Comparison of ENCODE assay signal across 8 cellular contexts in genomic region chr5:73437126-73438047, GRCh38. TPM values are rescaled to one million over a fixed set of nuclear protein-coding genes. Genes with fewer than 3 reads are reported as not detected.
DNase-seq lines count a peak whose midpoint lies in the region; ATAC-seq and TF ChIP-seq lines count a peak whose summit lies in the region.

No MANE protein-coding gene starts in this region.

- no peaks in the 10 kb centered on the region for H3K79me2 ChIP-seq in neural progenitor cell (ENCODE audit: low read depth)

- H3K9ac ChIP-seq in neural progenitor cell = no peak overlapping the region

- peak overlapping the region; percentile 80 for H2AFZ ChIP-seq in neural progenitor cell (replicated peaks)

- peak overlapping the region; percentile 43 for H3K4me3 ChIP-seq in neural progenitor cell

- H3K36me3 ChIP-seq in neural progenitor cell = no peaks in the 10 kb centered on the region

- H4K20me1 ChIP-seq in neural progenitor cell (ENCODE audit: low read depth) = peaks cover 45% of the 10 kb centered on the region

- H3K36me3 Mint-ChIP-seq in activated CD4-positive, alpha-beta T cell treated with anti-CD3 and anti-CD28 coated beads for 36 hours (ENCODE audit: low read depth) = no peaks in the 10 kb centered on the region
- no peaks in the 10 kb centered on the region for H3K36me3 Mint-ChIP-seq in neural progenitor cell

- no peaks in the 10 kb centered on the region for H3K9me3 Mint-ChIP-seq in activated CD4-positive, alpha-beta T cell treated with anti-CD3 and anti-CD28 coated beads for 36 hours (ENCODE audit: low read depth)
- peaks cover 2% of the 10 kb centered on the region for H3K9me3 Mint-ChIP-seq in neural progenitor cell

- H3K9me3 ChIP-seq in neural progenitor cell (ENCODE audit: low read depth) = no peaks in the 10 kb centered on the region

- H3K27ac Mint-ChIP-seq in activated CD4-positive, alpha-beta T cell treated with anti-CD3 and anti-CD28 coated beads for 36 hours = no peak overlapping the region
- H3K27ac Mint-ChIP-seq in neural progenitor cell = no peak overlapping the region

- peaks cover 52% of the 10 kb centered on the region for H3F3A ChIP-seq in neural progenitor cell (ENCODE audit: low read depth)

- POLR2A ChIA-PET in activated CD4-positive, alpha-beta T cell treated with anti-CD3 and anti-CD28 coated beads for 36 hours (lab: Charles Lee) = no interaction called here

- H3K27ac ChIP-seq in neural progenitor cell = no peak overlapping the region

- H3K27me3 ChIP-seq in neural progenitor cell = peaks cover 100% of the 10 kb centered on the region

- H3K4me1 Mint-ChIP-seq in activated CD4-positive, alpha-beta T cell treated with anti-CD3 and anti-CD28 coated beads for 36 hours = peaks cover 12% of the 10 kb centered on the region
- H3K4me1 Mint-ChIP-seq in neural progenitor cell = peaks cover 19% of the 10 kb centered on the region

- DNase-seq in activated CD4-positive, alpha-beta T cell treated with anti-CD3 and anti-CD28 coated beads for 36 hours = peak; percentile 49
- DNase-seq in activated CD4-positive, alpha-beta T cell treated with anti-CD3 and anti-CD28 coated beads for 4 hours = no peak
- DNase-seq in RPMI7951 (ENCODE audit: low read depth) (peak; percentile 39), erythroblast (lab: John Stamatoyannopoulos, UW) (peak; percentile 35 to 40), neural progenitor cell (ENCODE audit: low spot score) (peak; percentile 91), superior temporal gyrus (ENCODE audit: extremely low spot score) (no peak), OCI-M1 (lab: John Stamatoyannopoulos, UW) (no peak)
- DNase-seq in central memory CD4-positive, alpha-beta T cell = no peak

- CTCF ChIA-PET in activated CD4-positive, alpha-beta T cell treated with anti-CD3 and anti-CD28 coated beads for 36 hours (lab: Charles Lee) = interaction anchor here (1.1 kb wide), 1 partner anchor 13 kb away, joined by 3 read pairs; no protein-coding TSS in a partner anchor

- H3K27me3 Mint-ChIP-seq in activated CD4-positive, alpha-beta T cell treated with anti-CD3 and anti-CD28 coated beads for 36 hours = peaks cover 76% of the 10 kb centered on the region
- peaks cover 84% of the 10 kb centered on the region for H3K27me3 Mint-ChIP-seq in neural progenitor cell (ENCODE audit: insufficient read depth, low read depth)

- TF ChIP-seq POLR2A in erythroblast (IDR thresholded peaks at IDR 0.05; ENCODE audit: low read length) = no peak

- peak; percentile 36 for ATAC-seq in activated CD4-positive, alpha-beta T cell treated with anti-CD3 and anti-CD28 coated beads for 36 hours

- H3K4me1 ChIP-seq in neural progenitor cell = peaks cover 28% of the 10 kb centered on the region

- peak overlapping the region; percentile 79 for H3K4me2 ChIP-seq in neural progenitor cell

- TF ChIP-seq CTCF in neural progenitor cell (IDR thresholded peaks at IDR 0.05) = peak; percentile 73

- peak overlapping the region; percentile 30 for H3K4me3 Mint-ChIP-seq in activated CD4-positive, alpha-beta T cell treated with anti-CD3 and anti-CD28 coated beads for 36 hours
- H3K4me3 Mint-ChIP-seq in neural progenitor cell = peak overlapping the region; percentile 79

- intact Hi-C loops in activated CD4-positive, alpha-beta T cell treated with anti-CD3 and anti-CD28 coated beads for 36 hours (cut with DNase I, micrococcal nuclease) = loop anchor here (1.0 to 5.0 kb wide), 2 partner anchors 11 to 205 kb away; partner anchors contain the start of gene FOXD1 (in 1 of the 2)

RNA-seq across cellular contexts. Expression of gene FOXD1, which starts 11.2 kb away (rescaled TPM):
- total RNA-seq in activated CD4-positive, alpha-beta T cell treated with anti-CD3 and anti-CD28 coated beads for 36 hours = under 1 TPM; 0.23 to 0.48 TPM
- total RNA-seq in RPMI7951 (2014; rRNA removed; shearing (Covaris generic)) = 9.1 and 11.2 TPM in 2 replicates
- 0.12 TPM in 1 of 2 replicates, not detected in the other for total RNA-seq in neural progenitor cell (ENCODE audit: low replicate concordance)

Comparison
In these comparisons a context has a peak if more than half of its experiments do, and no peak if none do; other contexts are left out.
1. DNase-seq: peak in activated CD4-positive, alpha-beta T cell treated with anti-CD3 and anti-CD28 coated beads for 36 hours (single experiment), RPMI7951 (single experiment), erythroblast (2 of 2) and neural progenitor cell (single experiment); none in activated CD4-positive, alpha-beta T cell treated with anti-CD3 and anti-CD28 coated beads for 4 hours (0 of 2), superior temporal gyrus (single experiment), OCI-M1 (single experiment) and central memory CD4-positive, alpha-beta T cell (single experiment).